1 cellular context compared by ENCODE assay signal in the genomic region with DNA sequence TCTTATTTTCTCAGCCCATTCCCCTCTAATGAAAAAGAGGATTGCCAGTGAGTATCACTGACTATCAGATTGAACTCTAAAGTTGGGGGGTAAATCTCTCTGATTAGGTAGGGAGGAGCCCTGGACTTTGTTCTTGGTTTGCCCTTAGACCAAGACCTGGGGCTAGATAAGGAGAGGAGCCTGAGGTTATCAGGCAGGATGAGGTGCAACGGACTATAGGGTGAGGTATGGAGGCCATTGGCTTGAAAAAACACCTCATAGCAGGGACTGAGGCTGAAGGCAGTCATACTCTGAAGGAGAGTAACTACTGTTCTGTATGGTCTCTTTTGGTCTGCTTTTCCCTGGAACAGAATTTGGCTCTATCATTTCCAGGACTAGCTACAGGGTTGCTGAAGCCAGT.
TF ChIP-seq lines count a peak whose summit lies in the region.

No MANE protein-coding gene starts in this region.

TF ChIP-seq in neural cell, 6 proteins besides CTCF, POLR2A, EP300 and RAD21 (continued from another document):
- TF ChIP-seq, protein P1, sequence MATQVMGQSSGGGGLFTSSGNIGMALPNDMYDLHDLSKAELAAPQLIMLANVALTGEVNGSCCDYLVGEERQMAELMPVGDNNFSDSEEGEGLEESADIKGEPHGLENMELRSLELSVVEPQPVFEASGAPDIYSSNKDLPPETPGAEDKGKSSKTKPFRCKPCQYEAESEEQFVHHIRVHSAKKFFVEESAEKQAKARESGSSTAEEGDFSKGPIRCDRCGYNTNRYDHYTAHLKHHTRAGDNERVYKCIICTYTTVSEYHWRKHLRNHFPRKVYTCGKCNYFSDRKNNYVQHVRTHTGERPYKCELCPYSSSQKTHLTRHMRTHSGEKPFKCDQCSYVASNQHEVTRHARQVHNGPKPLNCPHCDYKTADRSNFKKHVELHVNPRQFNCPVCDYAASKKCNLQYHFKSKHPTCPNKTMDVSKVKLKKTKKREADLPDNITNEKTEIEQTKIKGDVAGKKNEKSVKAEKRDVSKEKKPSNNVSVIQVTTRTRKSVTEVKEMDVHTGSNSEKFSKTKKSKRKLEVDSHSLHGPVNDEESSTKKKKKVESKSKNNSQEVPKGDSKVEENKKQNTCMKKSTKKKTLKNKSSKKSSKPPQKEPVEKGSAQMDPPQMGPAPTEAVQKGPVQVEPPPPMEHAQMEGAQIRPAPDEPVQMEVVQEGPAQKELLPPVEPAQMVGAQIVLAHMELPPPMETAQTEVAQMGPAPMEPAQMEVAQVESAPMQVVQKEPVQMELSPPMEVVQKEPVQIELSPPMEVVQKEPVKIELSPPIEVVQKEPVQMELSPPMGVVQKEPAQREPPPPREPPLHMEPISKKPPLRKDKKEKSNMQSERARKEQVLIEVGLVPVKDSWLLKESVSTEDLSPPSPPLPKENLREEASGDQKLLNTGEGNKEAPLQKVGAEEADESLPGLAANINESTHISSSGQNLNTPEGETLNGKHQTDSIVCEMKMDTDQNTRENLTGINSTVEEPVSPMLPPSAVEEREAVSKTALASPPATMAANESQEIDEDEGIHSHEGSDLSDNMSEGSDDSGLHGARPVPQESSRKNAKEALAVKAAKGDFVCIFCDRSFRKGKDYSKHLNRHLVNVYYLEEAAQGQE (IDR thresholded peaks at IDR 0.05; ENCODE audit: borderline replicate concordance), result no peak
- TF ChIP-seq TAF1 (IDR thresholded peaks at IDR 0.05; ENCODE audit: low read depth), result no peak
- no peak for TF ChIP-seq EZH2 (IDR thresholded peaks at IDR 0.05; ENCODE audit: borderline replicate concordance, insufficient read depth, low read length, poor library complexity, severe bottlenecking)
